In the genomic region with DNA sequence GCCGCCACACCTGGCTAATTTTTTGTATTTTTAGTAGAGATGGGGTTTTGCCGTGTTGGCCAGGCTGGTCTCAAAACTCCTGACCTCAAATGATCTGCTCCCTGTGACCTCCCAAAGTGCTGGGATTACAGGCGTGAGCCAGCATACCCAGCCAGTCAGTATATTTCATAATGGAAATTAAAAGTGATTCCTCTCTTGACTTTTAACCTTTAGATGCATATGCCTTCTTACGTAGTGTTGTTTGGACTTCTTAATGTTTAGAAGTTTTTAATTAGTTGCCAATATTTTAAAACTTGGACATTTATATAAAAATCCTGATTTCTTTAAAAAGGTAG, we compare ENCODE assay signal across 23 cellular contexts.
"Had no signal": no experiment of that assay in that cellular context is flagged by ENCODE, and none has a peak within 500 bp of the region (broad histone marks: within the 10 kb centered on the region; RNA-seq: fewer than 3 reads in every experiment).

No MANE protein-coding gene starts in this region.

- H3K9me3 Mint-ChIP-seq: dendritic cell treated with granulocyte-macrophage colony-stimulating factor and Interleukin-4, amounts not matched to agents 40 ng/mL and 50 ng/mL, for 4 days; memory B cell; natural killer cell treated with Interleukin-12 subunit alpha and Interleukin-12 subunit beta and Interleukin-15 and Interleukin-18, amount 100 ng/mL, for 72 hours; stimulated activated naive B cell treated with anti-CD40 and anti-IgM and Interleukin-4, amounts not matched to agents 10 μg/mL and 1 μg/mL and 100 μg/mL, for 72 hours; stimulated activated naive CD8-positive, alpha-beta T cell treated with anti-CD3 and anti-CD28 coated beads, Interleukin-15, amount 100 ng/mL, for 72 hours had no signal

- ATAC-seq: lower lobe of right lung; natural killer cell treated with Interleukin-12 subunit alpha and Interleukin-12 subunit beta and Interleukin-15 and Interleukin-18, amount 100 ng/mL, for 72 hours; stimulated activated naive B cell treated with anti-CD40 and anti-IgM and Interleukin-4, amounts not matched to agents 10 μg/mL and 1 μg/mL and 100 μg/mL, for 72 hours; stimulated activated naive CD8-positive, alpha-beta T cell treated with anti-CD3 and anti-CD28 coated beads, Interleukin-15, amount 100 ng/mL, for 72 hours had no signal

- H3K27me3 Mint-ChIP-seq: dendritic cell treated with granulocyte-macrophage colony-stimulating factor and Interleukin-4, amounts not matched to agents 40 ng/mL and 50 ng/mL, for 4 days; memory B cell; natural killer cell treated with Interleukin-12 subunit alpha and Interleukin-12 subunit beta and Interleukin-15 and Interleukin-18, amount 100 ng/mL, for 72 hours; stimulated activated naive B cell treated with anti-CD40 and anti-IgM and Interleukin-4, amounts not matched to agents 10 μg/mL and 1 μg/mL and 100 μg/mL, for 72 hours; stimulated activated naive CD8-positive, alpha-beta T cell treated with anti-CD3 and anti-CD28 coated beads, Interleukin-15, amount 100 ng/mL, for 72 hours had no signal

- H3K9ac ChIP-seq: parathyroid adenoma had no signal

- H3K4me1 ChIP-seq: foreskin keratinocyte, parathyroid adenoma had no signal

- DNase-seq: cerebellar nuclear complex; foreskin keratinocyte; left colon; lower lobe of right lung; occipital lobe; psoas muscle; retina; sigmoid colon; stimulated activated CD4-positive, alpha-beta T cell treated with anti-CD3 and anti-CD28 coated beads, Interleukin-2, amount 100 ng/mL, for 24 hours; stimulated activated CD4-positive, alpha-beta T cell treated with anti-CD3 and anti-CD28 coated beads, Interleukin-4, amount 100 ng/mL, for 4 hours; stimulated activated naive B cell treated with anti-CD40 and anti-IgM and Interleukin-4, amounts not matched to agents 10 μg/mL and 1 μg/mL and 100 μg/mL, for 72 hours; stimulated activated naive CD8-positive, alpha-beta T cell treated with anti-CD3 and anti-CD28 coated beads, Interleukin-15, amount 100 ng/mL, for 72 hours; substantia nigra; transverse colon had no signal

- H2AFZ ChIP-seq: parathyroid adenoma had no signal

- H3K27ac ChIP-seq: foreskin keratinocyte, lower lobe of right lung, parathyroid adenoma, psoas muscle, sigmoid colon, thoracic aorta, transverse colon had no signal

- H3K4me3 ChIP-seq: lower lobe of right lung, psoas muscle, sigmoid colon, skin epidermis, thoracic aorta, transverse colon had no signal

- H3K27ac Mint-ChIP-seq: dendritic cell treated with granulocyte-macrophage colony-stimulating factor and Interleukin-4, amounts not matched to agents 40 ng/mL and 50 ng/mL, for 4 days; memory B cell; stimulated activated naive B cell treated with anti-CD40 and anti-IgM and Interleukin-4, amounts not matched to agents 10 μg/mL and 1 μg/mL and 100 μg/mL, for 72 hours had no signal

- FAIRE-seq: colon, endothelial cell of umbilical vein had no signal

- H3K36me3 Mint-ChIP-seq: natural killer cell treated with Interleukin-12 subunit alpha and Interleukin-12 subunit beta and Interleukin-15 and Interleukin-18, amount 100 ng/mL, for 72 hours had no signal

- H3K9me3 ChIP-seq: lower lobe of right lung, psoas muscle, sigmoid colon, thoracic aorta, transverse colon had no signal

- H3K27me3 ChIP-seq: foreskin keratinocyte, sigmoid colon, transverse colon had no signal

- H3K36me3 ChIP-seq: sigmoid colon, thoracic aorta, transverse colon had no signal

- H3K4me3 Mint-ChIP-seq: dendritic cell treated with granulocyte-macrophage colony-stimulating factor and Interleukin-4, amounts not matched to agents 40 ng/mL and 50 ng/mL, for 4 days; memory B cell; mesothelial cell of epicardium; natural killer cell treated with Interleukin-12 subunit alpha and Interleukin-12 subunit beta and Interleukin-15 and Interleukin-18, amount 100 ng/mL, for 72 hours; stimulated activated naive B cell treated with anti-CD40 and anti-IgM and Interleukin-4, amounts not matched to agents 10 μg/mL and 1 μg/mL and 100 μg/mL, for 72 hours; stimulated activated naive CD8-positive, alpha-beta T cell treated with anti-CD3 and anti-CD28 coated beads, Interleukin-15, amount 100 ng/mL, for 72 hours had no signal
